Comparison of ENCODE assay signal across 36 cellular contexts in the genomic region with DNA sequence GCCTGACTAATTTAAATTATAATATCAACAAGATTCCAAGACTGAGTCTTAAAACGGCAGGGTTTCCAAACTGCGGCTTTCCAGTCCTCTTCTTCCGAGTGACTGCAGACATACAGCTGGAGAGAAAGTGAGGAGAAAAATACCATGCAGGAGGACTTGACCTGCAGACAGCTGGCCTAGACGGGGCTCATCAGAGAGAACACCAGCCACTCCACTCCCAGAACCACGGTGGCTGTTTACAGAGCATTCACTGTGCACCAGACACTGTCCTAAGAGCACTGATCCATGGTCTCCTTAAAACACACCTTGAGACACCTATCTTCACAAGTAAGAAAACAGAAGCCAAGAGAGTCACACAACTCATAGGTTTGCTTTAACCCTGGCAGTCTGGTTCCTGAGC.
"Had no signal": no experiment of that assay in that cellular context is flagged by ENCODE, and none has a peak within 500 bp of the region (broad histone marks: within the 10 kb centered on the region; RNA-seq: fewer than 3 reads in every experiment).

No MANE protein-coding gene starts in this region.

- H3K4me3 Mint-ChIP-seq: activated B cell treated with CpG ODN at 0.5 μM for 24 hours; activated CD4-positive, alpha-beta memory T cell treated with anti-CD3 and anti-CD28 coated beads for 36 hours; activated CD4-positive, alpha-beta T cell treated with anti-CD3 and anti-CD28 coated beads, Interleukin-2, amount 10 ng/mL, durations not matched to agents 24 days and 14 days; activated CD8-positive, alpha-beta T cell treated with anti-CD3 and anti-CD28 coated beads for 36 hours; activated naive CD4-positive, alpha-beta T cell treated with anti-CD3 and anti-CD28 coated beads for 36 hours; activated naive CD8-positive, alpha-beta T cell treated with anti-CD3 and anti-CD28 coated beads for 36 hours; activated T-cell treated with anti-CD3 and anti-CD28 coated beads, Interleukin-2, amount 50 U/mL, for 4 hours; activated T-cell treated with anti-CD3 and anti-CD28 coated beads, Interleukin-2, amount 50 U/mL, for 72 hours; activated T-helper 1 cell treated with anti-CD3 and anti-CD28 coated beads, Interleukin-12 subunit alpha, Interleukin-12 subunit beta, Interleukin-2, Interleukin-4 antibody, amounts not matched to agents 30 ng/mL and 10 ng/mL and 1 ng/mL, durations not matched to agents 14 hours and 24 hours and 36 hours; activated T-helper 17 cell treated with anti-CD3 and anti-CD28 coated beads, Interleukin-2, amount 50 U/mL, for 72 hours; brain; central memory CD8-positive, alpha-beta T cell; T-helper 1 cell treated with Interleukin-12 subunit alpha and Interleukin-12 subunit beta and Interleukin-4 antibody, amounts not matched to agents 30 μg/mL and 1 μg/mL, for 36 hours; T-helper 2 cell treated with Interferon-gamma antibody and Interleukin-4, amounts not matched to agents 5 μg/mL and 100 μg/mL, for 36 hours had no signal

- H3K9me3 Mint-ChIP-seq: activated CD4-positive, alpha-beta memory T cell treated with anti-CD3 and anti-CD28 coated beads for 36 hours; activated CD4-positive, alpha-beta T cell treated with anti-CD3 and anti-CD28 coated beads, Interleukin-2, amount 10 ng/mL, durations not matched to agents 24 days and 14 days; activated CD8-positive, alpha-beta T cell treated with anti-CD3 and anti-CD28 coated beads for 36 hours; activated naive CD4-positive, alpha-beta T cell treated with anti-CD3 and anti-CD28 coated beads for 36 hours; activated naive CD4-positive, alpha-beta T cell treated with anti-CD3 and anti-CD28 coated beads, Interleukin-2, amount 50 U/mL, for 72 hours; activated naive CD8-positive, alpha-beta T cell treated with anti-CD3 and anti-CD28 coated beads for 36 hours; activated T-cell treated with anti-CD3 and anti-CD28 coated beads, Interleukin-2, amount 50 U/mL, for 4 hours; activated T-cell treated with anti-CD3 and anti-CD28 coated beads, Interleukin-2, amount 50 U/mL, for 72 hours; activated T-helper 1 cell treated with anti-CD3 and anti-CD28 coated beads, Interleukin-12 subunit alpha, Interleukin-12 subunit beta, Interleukin-2, Interleukin-4 antibody, amounts not matched to agents 30 ng/mL and 10 ng/mL and 1 ng/mL, durations not matched to agents 14 hours and 24 hours and 36 hours; activated T-helper 17 cell treated with anti-CD3 and anti-CD28 coated beads, Interleukin-2, amount 50 U/mL, for 72 hours; brain; central memory CD8-positive, alpha-beta T cell; T-helper 1 cell treated with Interleukin-12 subunit alpha and Interleukin-12 subunit beta and Interleukin-4 antibody, amounts not matched to agents 30 μg/mL and 1 μg/mL, for 36 hours; T-helper 2 cell treated with Interferon-gamma antibody and Interleukin-4, amounts not matched to agents 5 μg/mL and 100 μg/mL, for 36 hours had no signal

- H3K4me1 ChIP-seq: ascending aorta had no signal

- H3K27me3 Mint-ChIP-seq: activated B cell treated with CpG ODN at 0.5 μM for 24 hours; activated CD8-positive, alpha-beta T cell treated with anti-CD3 and anti-CD28 coated beads for 36 hours; activated naive CD8-positive, alpha-beta T cell treated with anti-CD3 and anti-CD28 coated beads for 36 hours; activated T-helper 17 cell treated with anti-CD3 and anti-CD28 coated beads, Interleukin-2, amount 50 U/mL, for 72 hours; central memory CD8-positive, alpha-beta T cell had no signal

- ATAC-seq: activated CD8-positive, alpha-beta T cell treated with anti-CD3 and anti-CD28 coated beads for 36 hours; activated naive CD4-positive, alpha-beta T cell treated with anti-CD3 and anti-CD28 coated beads, Interleukin-2, amount 50 U/mL, for 72 hours; activated T-cell treated with anti-CD3 and anti-CD28 coated beads, Interleukin-2, amount 50 U/mL, for 4 hours; activated T-cell treated with anti-CD3 and anti-CD28 coated beads, Interleukin-2, amount 50 U/mL, for 72 hours; activated T-helper 17 cell treated with anti-CD3 and anti-CD28 coated beads, Interleukin-2, amount 50 U/mL, for 72 hours had no signal

- H3K4me1 Mint-ChIP-seq: activated B cell treated with CpG ODN at 0.5 μM for 24 hours; activated naive CD8-positive, alpha-beta T cell treated with anti-CD3 and anti-CD28 coated beads for 36 hours; brain; central memory CD8-positive, alpha-beta T cell had no signal

- H3K36me3 Mint-ChIP-seq: activated CD4-positive, alpha-beta memory T cell treated with anti-CD3 and anti-CD28 coated beads for 36 hours; activated naive CD4-positive, alpha-beta T cell treated with anti-CD3 and anti-CD28 coated beads, Interleukin-2, amount 50 U/mL, for 72 hours had no signal

- DNase-seq: activated B cell treated with CpG ODN at 0.5 μM for 24 hours; activated CD4-positive, alpha-beta memory T cell treated with anti-CD3 and anti-CD28 coated beads for 36 hours; activated CD4-positive, alpha-beta T cell treated with anti-CD3 and anti-CD28 coated beads for 4 hours; activated CD4-positive, alpha-beta T cell treated with anti-CD3 and anti-CD28 coated beads, Interleukin-2, amount 10 ng/mL, durations not matched to agents 24 days and 14 days; activated CD4-positive, alpha-beta T cell treated with anti-CD3 and anti-CD28 coated beads, Interleukin-2, amount 50 U/mL, for 1 hour; activated CD4-positive, alpha-beta T cell treated with anti-CD3 and anti-CD28 coated beads, Interleukin-2, amount 50 U/mL, for 4 hours; activated CD4-positive, CD25-positive, alpha-beta regulatory T cell treated with anti-CD3 and anti-CD28 coated beads, Interleukin-2, amount 50 U/mL, for 72 hours; activated CD8-positive, alpha-beta memory T cell treated with anti-CD3 and anti-CD28 coated beads, Interleukin-2, amount 50 U/mL, for 4 hours; activated CD8-positive, alpha-beta T cell treated with anti-CD3 and anti-CD28 coated beads for 36 hours; activated effector memory CD4-positive, alpha-beta T cell treated with anti-CD3 and anti-CD28 coated beads, Interleukin-2, amount 50 U/mL, for 16 hours; activated gamma-delta T cell treated with Interleukin-2 at 50 U/mL for 16 hours; activated naive CD4-positive, alpha-beta T cell; activated naive CD4-positive, alpha-beta T cell treated with anti-CD3 and anti-CD28 coated beads for 36 hours; activated naive CD4-positive, alpha-beta T cell treated with anti-CD3 and anti-CD28 coated beads, Interleukin-2, amount 50 U/mL, for 16 hours; activated naive CD8-positive, alpha-beta T cell treated with anti-CD3 and anti-CD28 coated beads for 36 hours; activated T-cell treated with anti-CD3 and anti-CD28 coated beads for 4 hours; activated T-cell treated with anti-CD3 and anti-CD28 coated beads, Interleukin-2, amount 50 U/mL, for 1 hour; activated T-cell treated with anti-CD3 and anti-CD28 coated beads, Interleukin-2, amount 50 U/mL, for 4 hours; activated T-cell treated with anti-CD3 and anti-CD28 coated beads, Interleukin-2, amount 50 U/mL, for 72 hours; amygdala; anterior cingulate cortex; caudate nucleus; cerebellar nuclear complex; T-helper 1 cell; T-helper 2 cell; T-helper 9 cell had no signal

- H3K27ac Mint-ChIP-seq: activated B cell treated with CpG ODN at 0.5 μM for 24 hours; activated CD4-positive, alpha-beta memory T cell treated with anti-CD3 and anti-CD28 coated beads for 36 hours; activated CD4-positive, alpha-beta T cell treated with anti-CD3 and anti-CD28 coated beads, Interleukin-2, amount 10 ng/mL, durations not matched to agents 24 days and 14 days; activated CD8-positive, alpha-beta T cell treated with anti-CD3 and anti-CD28 coated beads for 36 hours; activated naive CD4-positive, alpha-beta T cell treated with anti-CD3 and anti-CD28 coated beads for 36 hours; activated naive CD4-positive, alpha-beta T cell treated with anti-CD3 and anti-CD28 coated beads, Interleukin-2, amount 50 U/mL, for 72 hours; activated naive CD8-positive, alpha-beta T cell treated with anti-CD3 and anti-CD28 coated beads for 36 hours; activated T-cell treated with anti-CD3 and anti-CD28 coated beads, Interleukin-2, amount 50 U/mL, for 72 hours; activated T-helper 1 cell treated with anti-CD3 and anti-CD28 coated beads, Interleukin-12 subunit alpha, Interleukin-12 subunit beta, Interleukin-2, Interleukin-4 antibody, amounts not matched to agents 30 ng/mL and 10 ng/mL and 1 ng/mL, durations not matched to agents 14 hours and 24 hours and 36 hours; activated T-helper 17 cell treated with anti-CD3 and anti-CD28 coated beads, Interleukin-2, amount 50 U/mL, for 72 hours; brain; T-helper 1 cell treated with Interleukin-12 subunit alpha and Interleukin-12 subunit beta and Interleukin-4 antibody, amounts not matched to agents 30 μg/mL and 1 μg/mL, for 36 hours; T-helper 2 cell treated with Interferon-gamma antibody and Interleukin-4, amounts not matched to agents 5 μg/mL and 100 μg/mL, for 36 hours had no signal

- H3K4me3 ChIP-seq: ascending aorta, cardiac muscle cell had no signal

- H3K9me3 ChIP-seq: ascending aorta had no signal

- H3K27ac ChIP-seq: ascending aorta, cardiac muscle cell, VCaP had no signal

- H3K27me3 ChIP-seq: ascending aorta, cardiac muscle cell had no signal

- H3K36me3 ChIP-seq: ascending aorta, cardiac muscle cell had no signal
